ENCODE assay signal across 8 cellular contexts in genomic region chr5:68239485-68239884, GRCh38. TPM values are rescaled to one million over a fixed set of nuclear protein-coding genes. Genes with fewer than 3 reads are reported as not detected.
A peak's percentile ranks its signal among the peaks of the same experiment; 100 is the strongest.
DNase-seq lines count a peak whose midpoint lies in the region; ATAC-seq, FAIRE-seq and TF ChIP-seq lines count a peak whose summit lies in the region.

No MANE protein-coding gene starts in this region.

- peak overlapping the region; percentile 50 to 64 for H3K4me3 Mint-ChIP-seq in activated T-cell treated with anti-CD3 and anti-CD28 coated beads, Interleukin-2, amount 50 U/mL, for 72 hours

- H3K36me3 ChIP-seq in gastroesophageal sphincter (peaks cover 0 to 11% of the 10 kb centered on the region in 2 donors), rectal smooth muscle tissue (ENCODE audit: control insufficient read depth, insufficient read depth, low read length) (no peaks in the 10 kb centered on the region), upper lobe of right lung (no peaks in the 10 kb centered on the region)

- H3K27me3 Mint-ChIP-seq in activated T-cell treated with anti-CD3 and anti-CD28 coated beads, Interleukin-2, amount 50 U/mL, for 72 hours (ENCODE audit: low read depth): no peaks in the 10 kb centered on the region

- DNase-seq in GF-D8 (lab: John Stamatoyannopoulos, UW) (peak; percentile 75), NOMO-1 treated with DMSO at 0.1 percent for 48 hours (lab: John Stamatoyannopoulos, UW; ENCODE audit: unreplicated experiment) (peak; percentile 59), upper lobe of right lung (peak; percentile 72), frontal cortex (ENCODE audit: low spot score in 2 of 2) (no peak)
- peak; percentile 84 to 85 for DNase-seq in activated T-cell treated with anti-CD3 and anti-CD28 coated beads, Interleukin-2, amount 50 U/mL, for 72 hours

- intact Hi-C loops in upper lobe of right lung (cut with DNase I): no loop called here

- H3K4me3 ChIP-seq in gastroesophageal sphincter (peak overlapping the region; percentile 30 to 34), rectal smooth muscle tissue (ENCODE audit: low read length) (peak overlapping the region; percentile 29), upper lobe of right lung (peak overlapping the region; percentile 1)

- H3K4me1 ChIP-seq in gastroesophageal sphincter (peaks cover 36 to 100% (median 49%) of the 10 kb centered on the region in 3 donors), rectal smooth muscle tissue (ENCODE audit: control insufficient read depth, insufficient read depth, low read length) (peaks cover 32% of the 10 kb centered on the region), upper lobe of right lung (peaks cover 51% of the 10 kb centered on the region)

- FAIRE-seq in frontal cortex (lab: Jason Lieb, UNC): no peak

- no peaks in the 10 kb centered on the region for H3K36me3 Mint-ChIP-seq in activated T-cell treated with anti-CD3 and anti-CD28 coated beads, Interleukin-2, amount 50 U/mL, for 72 hours (ENCODE audit: insufficient read depth in 2 of 2)

- H3K27ac ChIP-seq in gastroesophageal sphincter: peak overlapping the region; percentile 51 to 72 (median 67)
- peak overlapping the region; percentile 63 for H3K27ac ChIP-seq in rectal smooth muscle tissue (ENCODE audit: low read depth, low read length)
- H3K27ac ChIP-seq in upper lobe of right lung: peak overlapping the region; percentile 38

- H3K9me3 ChIP-seq in gastroesophageal sphincter (no peaks in the 10 kb centered on the region), upper lobe of right lung (no peaks in the 10 kb centered on the region)

- no peak for TF ChIP-seq EP300 in gastroesophageal sphincter (IDR thresholded peaks at IDR 0.05)

- TF ChIP-seq CTCF in gastroesophageal sphincter (IDR thresholded peaks at IDR 0.05) (no peak), upper lobe of right lung (IDR thresholded peaks at IDR 0.05) (no peak)

- H3K27me3 ChIP-seq in gastroesophageal sphincter: no peaks in the 10 kb centered on the region
- no peaks in the 10 kb centered on the region for H3K27me3 ChIP-seq in rectal smooth muscle tissue (ENCODE audit: control insufficient read depth, insufficient read depth, low read length)
- H3K27me3 ChIP-seq in upper lobe of right lung: no peaks in the 10 kb centered on the region

- H3K9me3 Mint-ChIP-seq in activated T-cell treated with anti-CD3 and anti-CD28 coated beads, Interleukin-2, amount 50 U/mL, for 72 hours: no peaks in the 10 kb centered on the region

- peaks cover 80% of the 10 kb centered on the region for H3K4me1 Mint-ChIP-seq in activated T-cell treated with anti-CD3 and anti-CD28 coated beads, Interleukin-2, amount 50 U/mL, for 72 hours (ENCODE audit: low read depth)

- 4 to 11% methylated on average over 4 to 7 of the region's 7 CpGs for WGBS in gastroesophageal sphincter (ENCODE audit: low coverage in 1 of 2), 2 donors

- H3K9ac ChIP-seq in rectal smooth muscle tissue (ENCODE audit: low read length): no peak overlapping the region

- ATAC-seq in HG02571 (IDR thresholded peaks at IDR 0.05; ENCODE audit: unreplicated experiment): peak; percentile 57
- ATAC-seq in activated T-cell treated with anti-CD3 and anti-CD28 coated beads, Interleukin-2, amount 50 U/mL, for 72 hours (replicated peaks in 1 of 2): peak; percentile 98 to 99
- peak; percentile 83 for ATAC-seq in gastroesophageal sphincter
- ATAC-seq in upper lobe of right lung: peak; percentile 87

- TF ChIP-seq POLR2A in gastroesophageal sphincter (IDR thresholded peaks at IDR 0.05): no peak

- peak overlapping the region; percentile 47 for H3K27ac Mint-ChIP-seq in activated T-cell treated with anti-CD3 and anti-CD28 coated beads, Interleukin-2, amount 50 U/mL, for 72 hours

RNA-seq across cellular contexts. Expression of gene PIK3R1, which starts 23.9 kb away (rescaled TPM):
- total RNA-seq in activated T-cell treated with anti-CD3 and anti-CD28 coated beads, Interleukin-2, amount 50 U/mL, for 72 hours: 10 to 100 TPM; 46.5 to 74.2 TPM
- total RNA-seq in gastroesophageal sphincter (100 to 1,000 TPM; 188 to 403 (median 312) TPM), upper lobe of right lung (137 TPM), frontal cortex (128 TPM)

Comparison
In these comparisons a context has a peak if more than half of its experiments do, and no peak if none do; other contexts are left out.
1. DNase-seq: peak in GF-D8 (single experiment), NOMO-1 treated with DMSO at 0.1 percent for 48 hours (single experiment), activated T-cell treated with anti-CD3 and anti-CD28 coated beads, Interleukin-2, amount 50 U/mL, for 72 hours (2 of 2) and upper lobe of right lung (single experiment); none in frontal cortex (0 of 2).
2. Peak in every context shown above with its lines, with median percentiles within 50 percentile points of each other: ATAC-seq, H3K27ac ChIP-seq and H3K4me3 ChIP-seq.